Comparison of ENCODE assay signal across 13 cellular contexts in genomic region chr3:78887029-78887428, GRCh38.
DNase-seq lines count a peak whose midpoint lies in the region; ATAC-seq and TF ChIP-seq lines count a peak whose summit lies in the region.
"Had no signal": no experiment of that assay in that cellular context is flagged by ENCODE, and none has a peak within 500 bp of the region (broad histone marks: within the 10 kb centered on the region; RNA-seq: fewer than 3 reads in every experiment).

No MANE protein-coding gene starts in this region.

- ATAC-seq in GM18909 (IDR thresholded peaks at IDR 0.05; ENCODE audit: poor library complexity, unreplicated experiment) (no peak), HG03457 (IDR thresholded peaks at IDR 0.05; ENCODE audit: unreplicated experiment) (no peak)
- ATAC-seq: stimulated activated naive B cell treated with anti-CD40 and anti-IgM and Interleukin-4, amounts not matched to agents 10 μg/mL and 1 μg/mL and 100 μg/mL, for 72 hours had no signal

- H3K36me3 ChIP-seq in mammary epithelial cell (ENCODE audit: insufficient read depth, low read length): no peaks in the 10 kb centered on the region
- H3K36me3 ChIP-seq in mesenchymal stem cell (ENCODE audit: control insufficient read depth in 1 of 2, insufficient read depth in 2 of 2, low read depth in 1 of 2, low read length in 2 of 2): no peaks in the 10 kb centered on the region
- H3K36me3 ChIP-seq: cardiac muscle cell had no signal

- H3K27ac ChIP-seq in mammary epithelial cell (ENCODE audit: insufficient read depth, low read depth, low read length): peak overlapping the region; percentile 40
- no peak overlapping the region for H3K27ac ChIP-seq in mesenchymal stem cell (ENCODE audit: low read length, poor library complexity, severe bottlenecking)
- H3K27ac ChIP-seq: C4-2B, cardiac muscle cell had no signal

- no peak overlapping the region for H2AK5ac ChIP-seq in mesenchymal stem cell (ENCODE audit: low read length, severe bottlenecking)

- 41% methylated on average over 1 of the region's 1 CpG for WGBS in mammary epithelial cell (ENCODE audit: low coverage, missing lambda C conversion rate)
- 23% methylated on average over 1 of the region's 1 CpG for WGBS in mesenchymal stem cell

- no peaks in the 10 kb centered on the region for H3K79me2 ChIP-seq in mammary epithelial cell (ENCODE audit: insufficient read depth, low read length)

- H3K23ac ChIP-seq in mesenchymal stem cell (ENCODE audit: low read length in 2 of 2): no peak overlapping the region

- H3K4me2 ChIP-seq in mammary epithelial cell (ENCODE audit: insufficient read depth, low read depth, low read length): peak overlapping the region; percentile 21
- H3K4me2 ChIP-seq in mesenchymal stem cell (ENCODE audit: low read length, poor library complexity, severe bottlenecking): no peak overlapping the region

- no TSS peak for BruUV-seq in mammary epithelial cell (replicated peaks; lab: Mats Ljungman, UMichigan)

- H3K9ac ChIP-seq in mammary epithelial cell (ENCODE audit: insufficient read depth, low read length) (no peak overlapping the region), mesenchymal stem cell (ENCODE audit: low read length) (no peak overlapping the region)

- no peak overlapping the region for H3K4ac ChIP-seq in mesenchymal stem cell (ENCODE audit: low read depth in 1 of 2, low read length in 2 of 2)

- H4K20me1 ChIP-seq in mammary epithelial cell (ENCODE audit: insufficient read depth, low read length): no peaks in the 10 kb centered on the region

- no peak overlapping the region for H4K8ac ChIP-seq in mesenchymal stem cell (ENCODE audit: low read length)

- no peak overlapping the region for H2BK15ac ChIP-seq in mesenchymal stem cell (ENCODE audit: low read depth, poor library complexity, severe bottlenecking)

- H2BK5ac ChIP-seq in mesenchymal stem cell (ENCODE audit: low read depth, low read length, poor library complexity, severe bottlenecking): no peak overlapping the region

- intact Hi-C loops in mammary epithelial cell (cut with micrococcal nuclease): no loop called here

- peaks cover 4% of the 10 kb centered on the region for H3K79me1 ChIP-seq in mesenchymal stem cell (replicated peaks; ENCODE audit: low read length, poor library complexity, severe bottlenecking)

- H3K4me3 ChIP-seq in mammary epithelial cell (replicated peaks in 1 of 3; ENCODE audit: insufficient read depth in 1 of 3, low read depth in 2 of 3, low read length in 3 of 3): no peak overlapping the region
- H3K4me3 ChIP-seq in mesenchymal stem cell (ENCODE audit: insufficient read depth in 1 of 2, low read depth in 1 of 2, low read length in 2 of 2): no peak overlapping the region
- H3K4me3 ChIP-seq: cardiac muscle cell had no signal

- no peak overlapping the region for H2BK12ac ChIP-seq in mesenchymal stem cell (ENCODE audit: low read length in 2 of 2)

- H3K27me3 ChIP-seq in mammary epithelial cell (ENCODE audit: insufficient read depth, low read length): no peaks in the 10 kb centered on the region
- H3K27me3 ChIP-seq in mesenchymal stem cell (ENCODE audit: control insufficient read depth in 1 of 2, insufficient read depth in 1 of 2, low read length in 2 of 2): no peaks in the 10 kb centered on the region
- H3K27me3 ChIP-seq: cardiac muscle cell had no signal

- H3K4me1 ChIP-seq in mammary epithelial cell (ENCODE audit: insufficient read depth, low read length) (peaks cover 14% of the 10 kb centered on the region), mesenchymal stem cell (ENCODE audit: control insufficient read depth, insufficient read depth, low read depth, low read length) (no peaks in the 10 kb centered on the region)

- dilution Hi-C loops in mammary epithelial cell (cut with HindIII; ENCODE audit: low sequenced_read_pairs): no loop called here

- no peak overlapping the region for H3K18ac ChIP-seq in mesenchymal stem cell (ENCODE audit: low read depth in 1 of 2, low read length in 2 of 2)

- no peak for TF ChIP-seq CTCF in mammary epithelial cell (conservative IDR thresholded peaks at IDR 0.05 in 1 of 2, IDR thresholded peaks at IDR 0.05 in 1 of 2; ENCODE audit: extremely low read depth in 1 of 2, insufficient read depth in 1 of 2, low read depth in 1 of 2, low read length in 2 of 2)

- CTCF ChIA-PET in mammary epithelial cell (lab: Charles Lee; ENCODE audit: low non-redundant PET): no interaction called here

- H2AFZ ChIP-seq in mammary epithelial cell (ENCODE audit: low read depth, low read length) (no peak overlapping the region), mesenchymal stem cell (ENCODE audit: low read depth, low read length) (no peak overlapping the region)

- H2BK120ac ChIP-seq in mesenchymal stem cell (ENCODE audit: low read depth, low read length): no peak overlapping the region

- H3K9me3 ChIP-seq in mammary epithelial cell (replicated peaks; ENCODE audit: insufficient read depth, low read length) (no peaks in the 10 kb centered on the region), mesenchymal stem cell (ENCODE audit: control insufficient read depth, low read length) (no peaks in the 10 kb centered on the region)

- in situ Hi-C loops in mammary epithelial cell (cut with MboI; ENCODE audit: low sequenced_read_pairs in 2 of 2): no loop called here

- no peak overlapping the region for H3K14ac ChIP-seq in mesenchymal stem cell (ENCODE audit: low read length in 2 of 2)

- DNase-seq in AG08396 (ENCODE audit: low spot score) (peak; percentile 9), HT1080 (ENCODE audit: low read depth) (peak; percentile 62), mammary epithelial cell (peak; percentile 64), mesenchymal stem cell (peak; percentile 50), iPS-NIHi7 (ENCODE audit: extremely low spot score) (no peak), NOMO-1 treated with dmso at 0.1 percent for 144 hours (lab: John Stamatoyannopoulos, UW; ENCODE audit: unreplicated experiment) (no peak)
- DNase-seq: NCI-H2081 treated with DMSO at 0.1 percent for 48 hours; stimulated activated CD4-positive, alpha-beta T cell treated with anti-CD3 and anti-CD28 coated beads, Interleukin-4, amount 100 ng/mL, for 24 hours; stimulated activated naive B cell treated with anti-CD40 and anti-IgM and Interleukin-4, amounts not matched to agents 10 μg/mL and 1 μg/mL and 100 μg/mL, for 72 hours had no signal

- H4K91ac ChIP-seq in mesenchymal stem cell (ENCODE audit: low read length): no peak overlapping the region

Comparison
In these comparisons a context has a peak if more than half of its experiments do, and no peak if none do; other contexts are left out.
1. DNase-seq: peak in AG08396 (single experiment), HT1080 (single experiment), mammary epithelial cell (single experiment) and mesenchymal stem cell (single experiment); none in iPS-NIHi7 (single experiment) and NOMO-1 treated with dmso at 0.1 percent for 144 hours (single experiment).